1 cellular context compared by ENCODE assay signal in genomic region chr11:104799251-104799650, GRCh38.
TF ChIP-seq lines count a peak whose summit lies in the region.

No MANE protein-coding gene starts in this region.

TF ChIP-seq in GM23338, 12 proteins besides CTCF, POLR2A, EP300 and RAD21 (continued from another document):
- TF ChIP-seq ZNF462 (CRISPR knock-in tag; IDR thresholded peaks at IDR 0.05): no peak
